ENCODE assay signal across 15 cellular contexts in genomic region chr5:180099733-180100611, GRCh38.
"Had no signal": no experiment of that assay in that cellular context is flagged by ENCODE, and none has a peak within 500 bp of the region (broad histone marks: within the 10 kb centered on the region; RNA-seq: fewer than 3 reads in every experiment).

No MANE protein-coding gene starts in this region.

- DNase-seq: activated CD4-positive, alpha-beta T cell treated with anti-CD3 and anti-CD28 coated beads, Interleukin-2, amount 10 ng/mL, durations not matched to agents 24 days and 14 days; activated CD8-positive, alpha-beta T cell treated with anti-CD3 and anti-CD28 coated beads, Interleukin-2, amount 10 ng/mL, durations not matched to agents 7 days and 5 days; activated naive CD4-positive, alpha-beta T cell treated with anti-CD3 and anti-CD28 coated beads for 36 hours; colonic mucosa; effector CD4-positive, alpha-beta T cell; foreskin fibroblast; hippocampal formation; ovary; stimulated activated CD4-positive, alpha-beta T cell treated with anti-CD3 and anti-CD28 coated beads, Interleukin-2, amount 100 ng/mL, for 48 hours; stimulated activated naive CD4-positive, alpha-beta T cell had no signal

- H3K27ac Mint-ChIP-seq: activated CD4-positive, alpha-beta T cell treated with anti-CD3 and anti-CD28 coated beads, Interleukin-2, amount 10 ng/mL, durations not matched to agents 24 days and 14 days; activated CD8-positive, alpha-beta T cell treated with anti-CD3 and anti-CD28 coated beads, Interleukin-2, amount 10 ng/mL, durations not matched to agents 7 days and 5 days; activated naive CD4-positive, alpha-beta T cell treated with anti-CD3 and anti-CD28 coated beads for 36 hours; activated T-helper 17 cell treated with anti-CD3 and anti-CD28 coated beads, Interleukin-2, amount 50 U/mL, for 72 hours; T-helper 1 cell treated with Interleukin-12 subunit alpha and Interleukin-12 subunit beta and Interleukin-4 antibody, amounts not matched to agents 30 μg/mL and 1 μg/mL, for 36 hours; type B pancreatic cell had no signal

- H3K36me3 ChIP-seq: colonic mucosa, ovary, suprapubic skin had no signal

- H3K36me3 Mint-ChIP-seq: type B pancreatic cell had no signal

- H3K4me3 ChIP-seq: colonic mucosa, ovary, suprapubic skin had no signal

- H3K27me3 ChIP-seq: colonic mucosa, ovary, suprapubic skin had no signal

- H3K4me3 Mint-ChIP-seq: activated CD4-positive, alpha-beta T cell treated with anti-CD3 and anti-CD28 coated beads, Interleukin-2, amount 10 ng/mL, durations not matched to agents 24 days and 14 days; activated CD8-positive, alpha-beta T cell treated with anti-CD3 and anti-CD28 coated beads, Interleukin-2, amount 10 ng/mL, durations not matched to agents 7 days and 5 days; activated naive CD4-positive, alpha-beta T cell treated with anti-CD3 and anti-CD28 coated beads for 36 hours; activated T-helper 17 cell treated with anti-CD3 and anti-CD28 coated beads, Interleukin-2, amount 50 U/mL, for 72 hours; neural crest cell; T-helper 1 cell treated with Interleukin-12 subunit alpha and Interleukin-12 subunit beta and Interleukin-4 antibody, amounts not matched to agents 30 μg/mL and 1 μg/mL, for 36 hours; type B pancreatic cell had no signal

- H3K4me1 Mint-ChIP-seq: activated CD4-positive, alpha-beta T cell treated with anti-CD3 and anti-CD28 coated beads, Interleukin-2, amount 10 ng/mL, durations not matched to agents 24 days and 14 days; activated T-helper 17 cell treated with anti-CD3 and anti-CD28 coated beads, Interleukin-2, amount 50 U/mL, for 72 hours; neural crest cell had no signal

- H3K4me1 ChIP-seq: colonic mucosa, suprapubic skin had no signal

- H3K9me3 ChIP-seq: colonic mucosa, ovary, suprapubic skin had no signal

- H3K9me3 Mint-ChIP-seq: activated CD4-positive, alpha-beta T cell treated with anti-CD3 and anti-CD28 coated beads, Interleukin-2, amount 10 ng/mL, durations not matched to agents 24 days and 14 days; activated naive CD4-positive, alpha-beta T cell treated with anti-CD3 and anti-CD28 coated beads for 36 hours; activated T-helper 17 cell treated with anti-CD3 and anti-CD28 coated beads, Interleukin-2, amount 50 U/mL, for 72 hours; T-helper 1 cell treated with Interleukin-12 subunit alpha and Interleukin-12 subunit beta and Interleukin-4 antibody, amounts not matched to agents 30 μg/mL and 1 μg/mL, for 36 hours had no signal

- ATAC-seq: activated CD8-positive, alpha-beta T cell treated with anti-CD3 and anti-CD28 coated beads, Interleukin-2, amount 10 ng/mL, durations not matched to agents 7 days and 5 days; activated T-helper 17 cell treated with anti-CD3 and anti-CD28 coated beads, Interleukin-2, amount 50 U/mL, for 72 hours had no signal

- H3K27ac ChIP-seq: colonic mucosa, ovary, suprapubic skin had no signal
